Comparison of ENCODE assay signal across 10 cellular contexts in the genomic region with DNA sequence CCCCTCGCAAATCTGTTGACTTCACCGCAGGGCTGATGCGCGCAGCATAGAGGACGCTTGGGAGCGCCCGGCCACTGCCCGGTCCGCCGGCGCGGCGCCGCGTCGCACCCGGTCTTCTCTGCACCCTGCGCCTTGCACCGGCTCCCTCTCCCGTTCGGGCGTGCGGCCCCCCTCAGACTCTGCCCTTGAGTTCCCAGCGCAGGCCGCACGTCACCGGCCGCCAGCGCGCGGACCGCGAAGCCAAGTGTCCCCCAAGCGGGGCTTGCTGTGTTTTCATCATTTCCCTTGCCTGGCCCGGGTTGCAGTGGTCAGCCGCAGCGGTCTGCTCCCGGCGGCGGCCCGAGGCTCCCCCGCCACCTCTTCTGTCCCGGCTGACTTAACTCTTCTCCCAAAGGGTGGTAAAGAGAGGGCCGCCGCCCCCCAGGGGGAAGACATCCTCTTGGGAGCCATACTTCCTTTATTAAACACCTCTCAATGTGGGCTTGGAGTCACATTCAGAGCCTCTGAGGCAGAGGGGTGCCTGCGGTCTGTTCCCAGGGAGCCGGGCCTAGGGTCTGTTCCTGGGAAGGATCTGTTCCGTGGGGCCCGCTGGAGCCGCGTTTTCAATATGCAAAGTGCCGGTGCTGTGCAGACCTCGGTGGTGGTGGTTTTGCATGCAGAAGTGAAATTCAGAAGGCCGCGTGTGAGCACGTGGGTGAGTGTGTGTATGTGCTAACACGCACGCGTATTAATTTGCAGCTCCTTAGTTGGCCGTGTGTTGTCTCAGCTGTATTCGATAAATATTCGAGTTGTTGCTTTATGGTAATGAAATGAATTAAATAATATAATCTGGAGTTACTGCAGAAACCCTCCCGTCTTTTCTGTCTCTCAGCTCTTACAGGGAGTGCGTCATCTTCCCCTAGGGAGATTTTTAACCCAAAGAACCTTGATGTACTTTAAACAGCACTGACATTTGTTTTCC. TPM values are rescaled to one million over a fixed set of nuclear protein-coding genes. Genes with fewer than 3 reads are reported as not detected.
A peak's percentile ranks its signal among the peaks of the same experiment; 100 is the strongest.
DNase-seq lines count a peak whose midpoint lies in the region; ATAC-seq and TF ChIP-seq lines count a peak whose summit lies in the region.
"Had no signal": no experiment of that assay in that cellular context is flagged by ENCODE, and none has a peak within 500 bp of the region (broad histone marks: within the 10 kb centered on the region; RNA-seq: fewer than 3 reads in every experiment).

No MANE protein-coding gene starts in this region.

- WGBS in adrenal gland, 4 donors, result 35 to 66% (median 42%) methylated on average over 35 to 64 of the region's 64 CpGs
- WGBS in upper lobe of left lung, 2 donors, result 77% methylated on average over 62 to 64 of the region's 64 CpGs

- H3K27ac Mint-ChIP-seq in activated T-helper 17 cell treated with anti-CD3 and anti-CD28 coated beads, Interleukin-2, amount 50 U/mL, for 72 hours, result no peak overlapping the region
- H3K27ac Mint-ChIP-seq: activated naive CD8-positive, alpha-beta T cell had no signal

- H3K36me3 ChIP-seq in adrenal gland (replicated peaks in 1 of 2) (peaks cover 0 to 4% of the 10 kb centered on the region in 2 donors), muscle layer of duodenum (ENCODE audit: control insufficient read depth in 1 of 2, insufficient read depth in 2 of 2, low read length in 2 of 2) (no peaks in the 10 kb centered on the region), upper lobe of left lung (no peaks in the 10 kb centered on the region)
- H3K36me3 ChIP-seq: neutrophil had no signal

- H3K4me3 ChIP-seq in adrenal gland, result peak overlapping the region in 1 of 4 donors; percentile 7
- H3K4me3 ChIP-seq in foreskin fibroblast (ENCODE audit: low read depth in 1 of 2, low read length in 2 of 2), result peak overlapping the region; percentile 23 to 43
- H3K4me3 ChIP-seq in muscle layer of duodenum (ENCODE audit: low read depth in 1 of 2, low read length in 2 of 2), result peak overlapping the region; percentile 45 to 57
- peak overlapping the region in 3 of 4 donors; percentile 12 to 34 (median 15) for H3K4me3 ChIP-seq in upper lobe of left lung

- H3K9me3 ChIP-seq in adrenal gland (replicated peaks in 1 of 3) (no peaks in the 10 kb centered on the region), muscle layer of duodenum (ENCODE audit: control insufficient read depth in 1 of 2, low read length in 2 of 2) (no peaks in the 10 kb centered on the region), upper lobe of left lung (no peaks in the 10 kb centered on the region)
- H3K9me3 ChIP-seq: neutrophil had no signal

- no peaks in the 10 kb centered on the region for H3K9me3 Mint-ChIP-seq in activated T-helper 17 cell treated with anti-CD3 and anti-CD28 coated beads, Interleukin-2, amount 50 U/mL, for 72 hours

- TF ChIP-seq EP300 in upper lobe of left lung (IDR thresholded peaks at IDR 0.05), result no peak

- intact Hi-C loops in adrenal gland (cut with DNase I), result no loop called here

- H3K4me1 Mint-ChIP-seq in activated T-helper 17 cell treated with anti-CD3 and anti-CD28 coated beads, Interleukin-2, amount 50 U/mL, for 72 hours, result no peaks in the 10 kb centered on the region

- TF ChIP-seq POLR2A in adrenal gland (IDR thresholded peaks at IDR 0.05) (no peak), upper lobe of left lung (IDR thresholded peaks at IDR 0.05) (no peak)

- DNase-seq in adrenal gland (peak; percentile 22 to 72 (median 57)), foreskin fibroblast (peak; percentile 69 to 88), upper lobe of left lung (peak in 1 of 2 donors; percentile 79)

- H3K36me3 Mint-ChIP-seq in activated T-helper 17 cell treated with anti-CD3 and anti-CD28 coated beads, Interleukin-2, amount 50 U/mL, for 72 hours (ENCODE audit: low read depth), result no peaks in the 10 kb centered on the region
- H3K36me3 Mint-ChIP-seq: activated naive CD8-positive, alpha-beta T cell had no signal

- H3K27ac ChIP-seq in adrenal gland, result peak overlapping the region in 4 of 5 donors; percentile 27 to 84 (median 74)
- peak overlapping the region; percentile 65 for H3K27ac ChIP-seq in muscle layer of duodenum (ENCODE audit: low read length)
- peak overlapping the region; percentile 40 to 70 (median 50) for H3K27ac ChIP-seq in upper lobe of left lung
- H3K27ac ChIP-seq: neutrophil had no signal

- no peaks in the 10 kb centered on the region for H3K27me3 Mint-ChIP-seq in activated T-helper 17 cell treated with anti-CD3 and anti-CD28 coated beads, Interleukin-2, amount 50 U/mL, for 72 hours
- H3K27me3 Mint-ChIP-seq: activated naive CD8-positive, alpha-beta T cell had no signal

- no peaks in the 10 kb centered on the region for H3K27me3 ChIP-seq in adrenal gland
- H3K27me3 ChIP-seq in muscle layer of duodenum (ENCODE audit: low read depth, low read length), result no peaks in the 10 kb centered on the region
- no peaks in the 10 kb centered on the region for H3K27me3 ChIP-seq in upper lobe of left lung
- H3K27me3 ChIP-seq: neutrophil had no signal

- TF ChIP-seq CTCF in adrenal gland (IDR thresholded peaks at IDR 0.05) (no peak), foreskin fibroblast (IDR thresholded peaks at IDR 0.05; ENCODE audit: low read depth, low read length) (no peak), upper lobe of left lung (IDR thresholded peaks at IDR 0.05) (no peak)

- H3K4me1 ChIP-seq in adrenal gland (replicated peaks in 1 of 2) (peaks cover 11 to 54% of the 10 kb centered on the region in 2 donors), muscle layer of duodenum (ENCODE audit: control insufficient read depth in 1 of 2, insufficient read depth in 2 of 2, low read length in 2 of 2) (peaks cover 12 to 53% of the 10 kb centered on the region in 2 donors), upper lobe of left lung (peaks cover 0 to 13% (median 7%) of the 10 kb centered on the region in 4 donors)

- ATAC-seq in upper lobe of left lung (ENCODE audit: low FRiP score in 2 of 2) (peak; percentile 49 to 74), GM21619 (IDR thresholded peaks at IDR 0.05; ENCODE audit: unreplicated experiment) (no peak), HG03139 (IDR thresholded peaks at IDR 0.05; ENCODE audit: unreplicated experiment) (no peak)
- no peak for ATAC-seq in activated T-helper 17 cell treated with anti-CD3 and anti-CD28 coated beads, Interleukin-2, amount 50 U/mL, for 72 hours (replicated peaks)
- ATAC-seq: HCT116 had no signal

- no peak overlapping the region for H3K4me3 Mint-ChIP-seq in activated T-helper 17 cell treated with anti-CD3 and anti-CD28 coated beads, Interleukin-2, amount 50 U/mL, for 72 hours
- H3K4me3 Mint-ChIP-seq: activated naive CD8-positive, alpha-beta T cell had no signal

RNA-seq across cellular contexts. Expression of gene PBX1, which starts 17.6 kb away (rescaled TPM):
- total RNA-seq in adrenal gland (100 to 1,000 TPM in 4 of 8 donors, 10 to 100 TPM in 4; 53.3 to 294 (median 111) TPM), upper lobe of left lung (10 to 100 TPM; 17.8 to 59.6 (median 38.3) TPM)
- 100 to 1,000 TPM in 1 of 3 donors, 10 to 100 TPM in 2; 13.0 to 153 (median 17.3) TPM for polyA plus RNA-seq in adrenal gland
- under 1 TPM; 0.22 to 0.53 TPM for total RNA-seq in activated T-helper 17 cell treated with anti-CD3 and anti-CD28 coated beads, Interleukin-2, amount 50 U/mL, for 72 hours

Comparison
In these comparisons a context has a peak if more than half of its experiments do, and no peak if none do; other contexts are left out.
1. ATAC-seq: peak in upper lobe of left lung (2 of 2); none in activated T-helper 17 cell treated with anti-CD3 and anti-CD28 coated beads, Interleukin-2, amount 50 U/mL, for 72 hours (single experiment), GM21619 (single experiment) and HG03139 (single experiment).
2. RNA of gene PBX1, which starts 17.6 kb away (total RNA-seq): 53.3 to 294 TPM in adrenal gland and 17.8 to 59.6 TPM in upper lobe of left lung; 0.22 to 0.53 TPM in activated T-helper 17 cell treated with anti-CD3 and anti-CD28 coated beads, Interleukin-2, amount 50 U/mL, for 72 hours; every median in the first group is over 10 times any median in the second.
3. Peak in every context shown above with its lines, with median percentiles within 50 percentile points of each other: H3K27ac ChIP-seq.